ENCODE assay signal across 8 cellular contexts in the genomic region with DNA sequence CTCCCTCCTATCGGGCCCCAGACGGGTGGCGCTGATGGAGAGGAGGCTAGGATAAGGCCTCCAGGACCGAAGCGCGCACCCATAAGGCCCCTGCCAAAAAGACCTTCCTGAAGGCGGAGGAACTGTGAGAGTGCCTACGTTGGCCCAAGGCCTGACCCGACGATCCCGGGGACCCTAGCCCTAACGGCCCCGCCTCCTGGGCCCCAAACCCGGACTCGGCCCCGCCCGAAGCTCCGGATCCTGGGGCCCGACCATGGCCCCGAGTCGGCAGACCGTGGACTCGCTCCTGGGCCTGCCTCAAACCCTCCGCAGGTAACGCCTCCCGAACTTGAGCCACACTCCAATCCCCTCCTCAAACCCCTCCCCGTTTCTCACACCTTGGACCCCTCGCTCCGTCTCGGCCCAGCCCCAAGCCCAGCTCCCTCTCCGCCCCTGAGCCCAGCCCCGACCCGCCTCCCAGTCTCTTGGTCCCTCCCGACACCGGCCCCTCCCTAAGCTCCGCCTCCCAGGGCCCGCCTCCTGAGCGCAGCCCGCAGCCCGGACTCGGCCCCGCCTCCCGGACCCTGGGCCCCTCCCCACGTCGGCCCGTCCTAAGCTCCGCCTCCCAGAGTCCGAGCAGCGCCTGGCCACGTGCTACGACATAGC. TPM values are rescaled to one million over a fixed set of nuclear protein-coding genes. Genes with fewer than 3 reads are reported as not detected.
DNase-seq lines count a peak whose midpoint lies in the region; ATAC-seq and TF ChIP-seq lines count a peak whose summit lies in the region.
"Not testable (repeated sequence)": the region's sequence is repeated elsewhere in the genome, so short reads cannot be mapped to it uniquely, and the experiment has no call there.

No MANE protein-coding gene starts in this region.

- not testable (repeated sequence) for H3K79me1 ChIP-seq in mesenchymal stem cell (replicated peaks; ENCODE audit: low read length, poor library complexity, severe bottlenecking)

- not testable (repeated sequence) for H2BK15ac ChIP-seq in mesenchymal stem cell (ENCODE audit: low read depth, poor library complexity, severe bottlenecking)

- H3K27ac ChIP-seq in CD4-positive, alpha-beta T cell (ENCODE audit: low read depth, low read length), result peak overlapping the region; percentile 73
- peak overlapping the region; percentile 86; the same call in 1 of the 2 replicates for H3K27ac ChIP-seq in OCI-LY3 (ENCODE audit: low read length)
- peak overlapping the region; percentile 47 for H3K27ac ChIP-seq in mesenchymal stem cell (ENCODE audit: low read length, poor library complexity, severe bottlenecking)

- H3K9me3 ChIP-seq in CD4-positive, alpha-beta T cell (ENCODE audit: control insufficient read depth, low read length); OCI-LY3 (ENCODE audit: insufficient read depth, low read length); mesenchymal stem cell (ENCODE audit: control insufficient read depth, low read length): not testable (repeated sequence)

- H2AK5ac ChIP-seq in mesenchymal stem cell (ENCODE audit: low read length, severe bottlenecking), result not testable (repeated sequence)

- ATAC-seq in CD4-positive, alpha-beta T cell (ENCODE audit: poor library complexity), result not testable (repeated sequence)
- peak; percentile 18 for ATAC-seq in GM19468 (IDR thresholded peaks at IDR 0.05; ENCODE audit: extremely low read depth, unreplicated experiment)
- ATAC-seq in activated naive CD8-positive, alpha-beta T cell treated with anti-CD3 and anti-CD28 coated beads, Interleukin-2, amount 50 U/mL, for 24 hours, result peak; percentile 41
- peak; percentile 61 for ATAC-seq in stimulated activated memory B cell treated with anti-CD40 and anti-IgM and Interleukin-4, amounts not matched to agents 10 μg/mL and 1 μg/mL and 100 μg/mL, for 72 hours

- not testable (repeated sequence) for H3K79me2 ChIP-seq in OCI-LY3 (ENCODE audit: low read length)

- not testable (repeated sequence) for H4K91ac ChIP-seq in mesenchymal stem cell (ENCODE audit: low read length)

- H3K27me3 Mint-ChIP-seq in CD4-positive, alpha-beta T cell; activated naive CD8-positive, alpha-beta T cell treated with anti-CD3 and anti-CD28 coated beads, Interleukin-2, amount 50 U/mL, for 24 hours; stimulated activated memory B cell treated with anti-CD40 and anti-IgM and Interleukin-4, amounts not matched to agents 10 μg/mL and 1 μg/mL and 100 μg/mL, for 72 hours: not testable (repeated sequence)

- H3K4me2 ChIP-seq in OCI-LY3 (ENCODE audit: low read length), result peak overlapping the region; percentile 74
- peak overlapping the region; percentile 57 for H3K4me2 ChIP-seq in mesenchymal stem cell (ENCODE audit: low read length, poor library complexity, severe bottlenecking)

- not testable (repeated sequence) for TF ChIP-seq CTCF in CD4-positive, alpha-beta T cell (IDR thresholded peaks at IDR 0.05); OCI-LY3 (IDR thresholded peaks at IDR 0.05; ENCODE audit: low read depth, low read length)

- not testable (repeated sequence) for H3K23ac ChIP-seq in mesenchymal stem cell (ENCODE audit: low read length in 2 of 2)

- peak overlapping the region; percentile 99 for H3K4me3 Mint-ChIP-seq in CD4-positive, alpha-beta T cell
- H3K4me3 Mint-ChIP-seq in activated naive CD8-positive, alpha-beta T cell treated with anti-CD3 and anti-CD28 coated beads, Interleukin-2, amount 50 U/mL, for 24 hours, result peak overlapping the region; percentile 92
- peak overlapping the region; percentile 88 for H3K4me3 Mint-ChIP-seq in stimulated activated memory B cell treated with anti-CD40 and anti-IgM and Interleukin-4, amounts not matched to agents 10 μg/mL and 1 μg/mL and 100 μg/mL, for 72 hours

- not testable (repeated sequence) for H3K36me3 Mint-ChIP-seq in CD4-positive, alpha-beta T cell (ENCODE audit: low read depth); activated naive CD8-positive, alpha-beta T cell treated with anti-CD3 and anti-CD28 coated beads, Interleukin-2, amount 50 U/mL, for 24 hours (ENCODE audit: low read depth); stimulated activated memory B cell treated with anti-CD40 and anti-IgM and Interleukin-4, amounts not matched to agents 10 μg/mL and 1 μg/mL and 100 μg/mL, for 72 hours

- not testable (repeated sequence) for H3K14ac ChIP-seq in mesenchymal stem cell (ENCODE audit: low read length in 2 of 2)

- peak overlapping the region; percentile 34 for H2BK120ac ChIP-seq in mesenchymal stem cell (ENCODE audit: low read depth, low read length)

- peak overlapping the region; percentile 64 for H4K8ac ChIP-seq in mesenchymal stem cell (ENCODE audit: low read length)

- intact Hi-C loops in CD4-positive, alpha-beta T cell (cut with DNase I, micrococcal nuclease), result loop anchor here in 1 of 2 experiments (5.0 to 10.0 kb wide), 2 partner anchors 438 to 646 kb away; a partner anchor contains a TSS

- POLR2A ChIA-PET in CD4-positive, alpha-beta T cell (lab: Charles Lee), result interaction anchor here (0.9 to 1.4 kb wide), 4 partner anchors 14 to 334 kb away, joined by 3 to 4 read pairs (median 3); a partner anchor contains a TSS

- H2BK5ac ChIP-seq in mesenchymal stem cell (ENCODE audit: low read depth, low read length, poor library complexity, severe bottlenecking), result not testable (repeated sequence)

- not testable (repeated sequence) for H3K27me3 ChIP-seq in CD4-positive, alpha-beta T cell (ENCODE audit: control insufficient read depth, insufficient read depth, low read length); OCI-LY3 (ENCODE audit: low read depth, low read length); mesenchymal stem cell (ENCODE audit: control insufficient read depth in 1 of 2, insufficient read depth in 1 of 2, low read length in 2 of 2)

- peak overlapping the region; percentile 28 to 62 for H3K18ac ChIP-seq in mesenchymal stem cell (ENCODE audit: low read depth in 1 of 2, low read length in 2 of 2)

- DNase-seq in CD4-positive, alpha-beta T cell; activated naive CD8-positive, alpha-beta T cell treated with anti-CD3 and anti-CD28 coated beads, Interleukin-2, amount 50 U/mL, for 24 hours: not testable (repeated sequence)
- DNase-seq in HK-2 (ENCODE audit: unreplicated experiment) (peak; percentile 76), fibroblast of gingiva (ENCODE audit: low read depth) (peak; percentile 81), mesenchymal stem cell (peak; percentile 83)

- peaks cover 16% of the 10 kb centered on the region for H3K4me1 ChIP-seq in OCI-LY3 (ENCODE audit: low read length)
- H3K4me1 ChIP-seq in mesenchymal stem cell (ENCODE audit: control insufficient read depth, insufficient read depth, low read depth, low read length), result not testable (repeated sequence)

- CTCF ChIA-PET in CD4-positive, alpha-beta T cell (lab: Charles Lee), result not testable (repeated sequence)

- H4K20me1 ChIP-seq in OCI-LY3 (ENCODE audit: insufficient read depth, low read length), result not testable (repeated sequence)

- peak overlapping the region; percentile 96 for H3K4me3 ChIP-seq in OCI-LY3 (ENCODE audit: low read length)
- peak overlapping the region; percentile 56 to 82 for H3K4me3 ChIP-seq in mesenchymal stem cell (ENCODE audit: insufficient read depth in 1 of 2, low read depth in 1 of 2, low read length in 2 of 2)

- not testable (repeated sequence) for H3K36me3 ChIP-seq in OCI-LY3 (replicated peaks; ENCODE audit: low read depth, low read length); mesenchymal stem cell (ENCODE audit: control insufficient read depth in 1 of 2, insufficient read depth in 2 of 2, low read depth in 1 of 2, low read length in 2 of 2)

- H2BK12ac ChIP-seq in mesenchymal stem cell (ENCODE audit: low read length in 2 of 2), result not testable (repeated sequence)

- H2AFZ ChIP-seq in OCI-LY3 (ENCODE audit: low read depth, low read length) (peak overlapping the region; percentile 64; the same call in 1 of the 2 replicates), mesenchymal stem cell (ENCODE audit: low read depth, low read length) (peak overlapping the region; percentile 42)

- not testable (repeated sequence) for H3K9me3 Mint-ChIP-seq in CD4-positive, alpha-beta T cell; activated naive CD8-positive, alpha-beta T cell treated with anti-CD3 and anti-CD28 coated beads, Interleukin-2, amount 50 U/mL, for 24 hours; stimulated activated memory B cell treated with anti-CD40 and anti-IgM and Interleukin-4, amounts not matched to agents 10 μg/mL and 1 μg/mL and 100 μg/mL, for 72 hours

- peaks cover 18% of the 10 kb centered on the region for H3K4me1 Mint-ChIP-seq in CD4-positive, alpha-beta T cell (ENCODE audit: low read depth)
- H3K4me1 Mint-ChIP-seq in activated naive CD8-positive, alpha-beta T cell treated with anti-CD3 and anti-CD28 coated beads, Interleukin-2, amount 50 U/mL, for 24 hours, result peaks cover 23% of the 10 kb centered on the region
- peaks cover 35% of the 10 kb centered on the region for H3K4me1 Mint-ChIP-seq in stimulated activated memory B cell treated with anti-CD40 and anti-IgM and Interleukin-4, amounts not matched to agents 10 μg/mL and 1 μg/mL and 100 μg/mL, for 72 hours

- peak overlapping the region; percentile 99 for H3K27ac Mint-ChIP-seq in CD4-positive, alpha-beta T cell
- peak overlapping the region; percentile 98 for H3K27ac Mint-ChIP-seq in activated naive CD8-positive, alpha-beta T cell treated with anti-CD3 and anti-CD28 coated beads, Interleukin-2, amount 50 U/mL, for 24 hours
- H3K27ac Mint-ChIP-seq in stimulated activated memory B cell treated with anti-CD40 and anti-IgM and Interleukin-4, amounts not matched to agents 10 μg/mL and 1 μg/mL and 100 μg/mL, for 72 hours, result peak overlapping the region; percentile 88

- H3K9ac ChIP-seq in OCI-LY3 (ENCODE audit: low read length) (peak overlapping the region; percentile 98; the same call in 1 of the 2 replicates), mesenchymal stem cell (ENCODE audit: low read length) (peak overlapping the region; percentile 82)

- H3K4ac ChIP-seq in mesenchymal stem cell (ENCODE audit: low read depth in 1 of 2, low read length in 2 of 2), result not testable (repeated sequence)

- WGBS in mesenchymal stem cell, result 4% methylated on average over 47 of the region's 51 CpGs

RNA-seq across cellular contexts. Expression of a gene that starts 46.5 kb away (rescaled TPM):
- not detected for total RNA-seq in CD4-positive, alpha-beta T cell
- polyA plus RNA-seq in mesenchymal stem cell (2013, experiment 1 of 2), result not detected
- polyA plus RNA-seq in mesenchymal stem cell (2013, experiment 2 of 2), result not detected
